Comparison of ENCODE assay signal across 9 cellular contexts in genomic region chr5:139295692-139296091, GRCh38. TPM values are rescaled to one million over a fixed set of nuclear protein-coding genes. Genes with fewer than 3 reads are reported as not detected.
A peak's percentile ranks its signal among the peaks of the same experiment; 100 is the strongest.
DNase-seq lines count a peak whose midpoint lies in the region; ATAC-seq and TF ChIP-seq lines count a peak whose summit lies in the region.
"Had no signal": no experiment of that assay in that cellular context is flagged by ENCODE, and none has a peak within 500 bp of the region (broad histone marks: within the 10 kb centered on the region; RNA-seq: fewer than 3 reads in every experiment).

No MANE protein-coding gene starts in this region.

- peak overlapping the region in 1 of 4 donors; percentile 87 for H3K4me3 ChIP-seq in adrenal gland

- intact Hi-C loops in adrenal gland (cut with DNase I) = no loop called here

- no peaks in the 10 kb centered on the region for H3K9me3 Mint-ChIP-seq in activated naive CD4-positive, alpha-beta T cell treated with anti-CD3 and anti-CD28 coated beads, Interleukin-2, amount 10 ng/mL, durations not matched to agents 7 days and 5 days
- H3K9me3 Mint-ChIP-seq in type B pancreatic cell = no peaks in the 10 kb centered on the region

- H3K4me3 Mint-ChIP-seq in activated naive CD4-positive, alpha-beta T cell treated with anti-CD3 and anti-CD28 coated beads, Interleukin-2, amount 10 ng/mL, durations not matched to agents 7 days and 5 days = peak overlapping the region; percentile 97
- peak overlapping the region; percentile 96 for H3K4me3 Mint-ChIP-seq in type B pancreatic cell

- H3K27ac ChIP-seq in adrenal gland = peak overlapping the region in 3 of 5 donors; percentile 17 to 100 (median 100)

- peak overlapping the region; percentile 98 for H3K27ac Mint-ChIP-seq in activated naive CD4-positive, alpha-beta T cell treated with anti-CD3 and anti-CD28 coated beads, Interleukin-2, amount 10 ng/mL, durations not matched to agents 7 days and 5 days
- peak overlapping the region; percentile 96 for H3K27ac Mint-ChIP-seq in type B pancreatic cell

- TF ChIP-seq CTCF in adrenal gland (IDR thresholded peaks at IDR 0.05) (no peak), type B pancreatic cell (conservative IDR thresholded peaks at IDR 0.05) (no peak)

- DNase-seq in activated naive CD4-positive, alpha-beta T cell treated with anti-CD3 and anti-CD28 coated beads, Interleukin-2, amount 10 ng/mL, durations not matched to agents 7 days and 5 days = peak; percentile 29
- DNase-seq in activated naive CD4-positive, alpha-beta T cell treated with Interleukin-2 at 50 U/mL for 16 hours = no peak
- DNase-seq in adrenal gland (no peak), left kidney (ENCODE audit: low read depth, low spot score) (peak; percentile 74), type B pancreatic cell (ENCODE audit: extremely low spot score, unreplicated experiment) (no peak), COLO829 (ENCODE audit: low spot score) (no peak), HT-29 (ENCODE audit: low spot score) (no peak)
- DNase-seq: stimulated activated CD4-positive, alpha-beta T cell treated with anti-CD3 and anti-CD28 coated beads, Interleukin-2, amount 100 ng/mL, for 48 hours had no signal

- no peaks in the 10 kb centered on the region for H3K9me3 ChIP-seq in adrenal gland (replicated peaks in 1 of 3)

- TF ChIP-seq POLR2A in adrenal gland (IDR thresholded peaks at IDR 0.05) = no peak

- peaks cover 28 to 53% of the 10 kb centered on the region in 2 donors for H3K4me1 ChIP-seq in adrenal gland (replicated peaks in 1 of 2)

- peaks cover 58% of the 10 kb centered on the region for H3K4me1 Mint-ChIP-seq in activated naive CD4-positive, alpha-beta T cell treated with anti-CD3 and anti-CD28 coated beads, Interleukin-2, amount 10 ng/mL, durations not matched to agents 7 days and 5 days
- H3K4me1 Mint-ChIP-seq in type B pancreatic cell (ENCODE audit: unreplicated experiment) = peaks cover 47% of the 10 kb centered on the region

- CTCF ChIA-PET in activated naive CD4-positive, alpha-beta T cell treated with anti-CD3 and anti-CD28 coated beads, Interleukin-2, amount 10 ng/mL, durations not matched to agents 7 days and 5 days (lab: Charles Lee) = interaction anchor here (0.7 to 0.9 kb wide), 2 partner anchors 11 to 279 kb away, joined by 3 read pairs; no protein-coding TSS in a partner anchor

- ATAC-seq in GM18909 (IDR thresholded peaks at IDR 0.05; ENCODE audit: poor library complexity, unreplicated experiment) = no peak

- H3K36me3 ChIP-seq in adrenal gland (replicated peaks in 1 of 2) = no peaks in the 10 kb centered on the region

- H3K36me3 Mint-ChIP-seq in activated naive CD4-positive, alpha-beta T cell treated with anti-CD3 and anti-CD28 coated beads, Interleukin-2, amount 10 ng/mL, durations not matched to agents 7 days and 5 days = peaks cover 26% of the 10 kb centered on the region
- peaks cover 7% of the 10 kb centered on the region for H3K36me3 Mint-ChIP-seq in type B pancreatic cell

- 39 to 44% (median 41%) methylated on average over 12 of the region's 12 CpGs for WGBS in adrenal gland, 4 donors

- H3K27me3 ChIP-seq in adrenal gland = no peaks in the 10 kb centered on the region

- peaks cover 3% of the 10 kb centered on the region for H3K27me3 Mint-ChIP-seq in activated naive CD4-positive, alpha-beta T cell treated with anti-CD3 and anti-CD28 coated beads, Interleukin-2, amount 10 ng/mL, durations not matched to agents 7 days and 5 days
- H3K27me3 Mint-ChIP-seq in type B pancreatic cell = no peaks in the 10 kb centered on the region

RNA-seq across cellular contexts. Expression of gene MATR3, which starts 2.2 kb away (rescaled TPM):
- 100 to 1,000 TPM; 145 to 258 (median 176) TPM for total RNA-seq in adrenal gland
- polyA plus RNA-seq in adrenal gland = 100 to 1,000 TPM in 2 of 3 donors, 10 to 100 TPM in 1; 99.4 to 321 (median 123) TPM
- 185 and 276 TPM in 2 replicates for total RNA-seq in type B pancreatic cell (ENCODE audit: low replicate concordance)
- total RNA-seq in HT-29 (2014; rRNA removed; shearing (Covaris generic)) = 179 and 199 TPM in 2 replicates

RNA-seq across cellular contexts. Expression of gene PAIP2, which starts 46.0 kb away (rescaled TPM):
- 100 to 1,000 TPM; 127 to 198 (median 146) TPM for total RNA-seq in adrenal gland
- 100 to 1,000 TPM in 1 of 3 donors, 10 to 100 TPM in 2; 75.7 to 318 (median 82.0) TPM for polyA plus RNA-seq in adrenal gland
- 51.7 and 87.7 TPM in 2 replicates for total RNA-seq in type B pancreatic cell (ENCODE audit: low replicate concordance)
- 28.5 and 29.4 TPM in 2 replicates for total RNA-seq in HT-29 (2014; rRNA removed; shearing (Covaris generic))

Comparison
In these comparisons a context has a peak if more than half of its experiments do, and no peak if none do; other contexts are left out.
1. DNase-seq: peak in activated naive CD4-positive, alpha-beta T cell treated with anti-CD3 and anti-CD28 coated beads, Interleukin-2, amount 10 ng/mL, durations not matched to agents 7 days and 5 days (single experiment) and left kidney (single experiment); none in activated naive CD4-positive, alpha-beta T cell treated with Interleukin-2 at 50 U/mL for 16 hours (single experiment), adrenal gland (0 of 7), type B pancreatic cell (single experiment), COLO829 (single experiment) and HT-29 (single experiment).